ENCODE assay signal across 12 cellular contexts in the genomic region with DNA sequence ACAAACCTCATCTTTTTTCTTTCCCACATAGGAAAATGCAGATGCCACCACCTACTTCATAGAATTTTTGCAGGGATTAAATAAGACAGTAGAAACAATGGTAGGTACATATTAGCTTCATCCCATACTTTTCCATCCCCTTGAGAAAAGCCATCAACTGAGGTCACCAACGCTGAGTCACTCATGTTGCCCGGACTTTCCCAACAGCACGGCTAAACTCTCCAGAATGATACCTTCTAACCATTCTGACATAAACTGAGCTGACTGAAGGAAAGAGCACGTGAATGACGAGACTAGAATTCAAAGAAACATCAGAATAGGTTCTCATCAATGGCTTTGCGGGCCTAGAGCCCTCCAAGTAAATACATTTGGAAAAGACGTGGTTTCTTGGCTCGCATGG.
DNase-seq lines count a peak whose midpoint lies in the region; ATAC-seq and TF ChIP-seq lines count a peak whose summit lies in the region.
"Had no signal": no experiment of that assay in that cellular context is flagged by ENCODE, and none has a peak within 500 bp of the region (broad histone marks: within the 10 kb centered on the region; RNA-seq: fewer than 3 reads in every experiment).

No MANE protein-coding gene starts in this region.

- no peaks in the 10 kb centered on the region for H3K27me3 ChIP-seq in CD8-positive, alpha-beta memory T cell (ENCODE audit: insufficient read depth, low read length, poor library complexity, severe bottlenecking)
- H3K27me3 ChIP-seq in body of pancreas = no peaks in the 10 kb centered on the region
- H3K27me3 ChIP-seq: BE2C had no signal

- H3K27me3 Mint-ChIP-seq in CD8-positive, alpha-beta memory T cell = peaks cover 0 to 2% of the 10 kb centered on the region in 2 donors
- no peaks in the 10 kb centered on the region for H3K27me3 Mint-ChIP-seq in central memory CD8-positive, alpha-beta T cell
- H3K27me3 Mint-ChIP-seq in mesothelial cell of epicardium (ENCODE audit: low read depth) = no peaks in the 10 kb centered on the region

- peaks cover 37 to 40% (median 40%) of the 10 kb centered on the region in 3 donors for H3K4me1 Mint-ChIP-seq in CD8-positive, alpha-beta memory T cell
- H3K4me1 Mint-ChIP-seq in central memory CD8-positive, alpha-beta T cell = peaks cover 48% of the 10 kb centered on the region
- H3K4me1 Mint-ChIP-seq in mesothelial cell of epicardium = peaks cover 5% of the 10 kb centered on the region

- DNase-seq in CD8-positive, alpha-beta memory T cell = no peak
- DNase-seq in central memory CD8-positive, alpha-beta T cell (ENCODE audit: low spot score in 2 of 2) = no peak
- DNase-seq in posterior vena cava (ENCODE audit: low spot score) (peak; percentile 60), ureter (ENCODE audit: low spot score) (no peak), mesothelial cell of epicardium (ENCODE audit: low spot score in 2 of 2, unreplicated experiment in 2 of 2) (no peak), NCI-H526 treated with DMSO at 0.1 percent for 48 hours (lab: John Stamatoyannopoulos, UW) (no peak), body of pancreas (no peak)
- DNase-seq: activated CD8-positive, alpha-beta memory T cell treated with anti-CD3 and anti-CD28 coated beads, Interleukin-2, amount 50 U/mL, for 4 hours; BE2C; mesendoderm had no signal

- H3K9me3 Mint-ChIP-seq in CD8-positive, alpha-beta memory T cell = peaks cover 0 to 1% (median 0%) of the 10 kb centered on the region in 5 donors
- no peaks in the 10 kb centered on the region for H3K9me3 Mint-ChIP-seq in central memory CD8-positive, alpha-beta T cell
- no peaks in the 10 kb centered on the region for H3K9me3 Mint-ChIP-seq in mesothelial cell of epicardium

- WGBS in body of pancreas, 2 donors = 56 to 74% methylated on average over 8 of the region's 8 CpGs

- H3K36me3 ChIP-seq in CD8-positive, alpha-beta memory T cell (ENCODE audit: insufficient read depth, low read length) = no peaks in the 10 kb centered on the region
- H3K36me3 ChIP-seq in body of pancreas (replicated peaks in 1 of 2; ENCODE audit: insufficient read depth in 1 of 2, low read depth in 2 of 2) = no peaks in the 10 kb centered on the region
- H3K36me3 ChIP-seq: BE2C had no signal

- no peak overlapping the region for H3K4me3 ChIP-seq in CD8-positive, alpha-beta memory T cell (ENCODE audit: low read length)
- no peak overlapping the region for H3K4me3 ChIP-seq in body of pancreas

- peak overlapping the region in 4 of 7 donors; percentile 39 to 77 (median 48) for H3K4me3 Mint-ChIP-seq in CD8-positive, alpha-beta memory T cell
- peak overlapping the region; percentile 12 for H3K4me3 Mint-ChIP-seq in central memory CD8-positive, alpha-beta T cell
- H3K4me3 Mint-ChIP-seq in mesothelial cell of epicardium = no peak overlapping the region

- no peak for TF ChIP-seq POLR2A in body of pancreas (IDR thresholded peaks at IDR 0.05)

- no peaks in the 10 kb centered on the region for H3K9me3 ChIP-seq in CD8-positive, alpha-beta memory T cell (ENCODE audit: low read length)
- H3K9me3 ChIP-seq in body of pancreas = no peaks in the 10 kb centered on the region
- H3K9me3 ChIP-seq: BE2C had no signal

- intact Hi-C loops in posterior vena cava (cut with DNase I) = no loop called here
- intact Hi-C loops in body of pancreas (cut with DNase I) = no loop called here

- POLR2A ChIA-PET in CD8-positive, alpha-beta memory T cell (lab: Charles Lee) = no interaction called here

- peaks cover 13% of the 10 kb centered on the region for H3K4me1 ChIP-seq in CD8-positive, alpha-beta memory T cell (ENCODE audit: insufficient read depth, low read length)
- H3K4me1 ChIP-seq in body of pancreas = peaks cover 5% of the 10 kb centered on the region
- H3K4me1 ChIP-seq: BE2C had no signal

- ATAC-seq in HG02678 (IDR thresholded peaks at IDR 0.05; ENCODE audit: unreplicated experiment) (peak; percentile 15), body of pancreas (no peak)
- ATAC-seq in central memory CD8-positive, alpha-beta T cell (replicated peaks; ENCODE audit: extremely low read depth, poor library complexity, severe bottlenecking) = no peak
- ATAC-seq: HCT116 had no signal

- peak overlapping the region in 6 of 8 donors; percentile 11 to 84 (median 58) for H3K27ac Mint-ChIP-seq in CD8-positive, alpha-beta memory T cell
- H3K27ac Mint-ChIP-seq in central memory CD8-positive, alpha-beta T cell (ENCODE audit: low read depth) = peak overlapping the region; percentile 29
- no peak overlapping the region for H3K27ac Mint-ChIP-seq in mesothelial cell of epicardium

- peaks cover 0 to 5% (median 0%) of the 10 kb centered on the region in 3 donors for H3K36me3 Mint-ChIP-seq in CD8-positive, alpha-beta memory T cell
- H3K36me3 Mint-ChIP-seq in central memory CD8-positive, alpha-beta T cell (ENCODE audit: insufficient read depth) = peaks cover 6% of the 10 kb centered on the region
- H3K36me3 Mint-ChIP-seq in mesothelial cell of epicardium = no peaks in the 10 kb centered on the region

- TF ChIP-seq CTCF in mesothelial cell of epicardium (IDR thresholded peaks at IDR 0.05; ENCODE audit: unreplicated experiment) (no peak), body of pancreas (IDR thresholded peaks at IDR 0.05) (no peak)

- CTCF ChIA-PET in CD8-positive, alpha-beta memory T cell (lab: Charles Lee) = no interaction called here

- no peak overlapping the region for H3K27ac ChIP-seq in CD8-positive, alpha-beta memory T cell (ENCODE audit: low read depth, low read length)
- no peak overlapping the region for H3K27ac ChIP-seq in body of pancreas
